In genomic region chr3:180987344-180987743, GRCh38 we compare ENCODE assay signal across 21 cellular contexts. TPM values are rescaled to one million over a fixed set of nuclear protein-coding genes. Genes with fewer than 3 reads are reported as not detected.
A peak's percentile ranks its signal among the peaks of the same experiment; 100 is the strongest.
DNase-seq lines count a peak whose midpoint lies in the region; ATAC-seq and TF ChIP-seq lines count a peak whose summit lies in the region.
"Had no signal": no experiment of that assay in that cellular context is flagged by ENCODE, and none has a peak within 500 bp of the region (broad histone marks: within the 10 kb centered on the region; RNA-seq: fewer than 3 reads in every experiment).

No MANE protein-coding gene starts in this region.

- peaks cover 71% of the 10 kb centered on the region for H3K36me3 Mint-ChIP-seq in CD4-positive, alpha-beta T cell (ENCODE audit: low read depth)
- H3K36me3 Mint-ChIP-seq in CD8-positive, alpha-beta memory T cell = peaks cover 0 to 63% (median 6%) of the 10 kb centered on the region in 3 donors
- peaks cover 34% of the 10 kb centered on the region for H3K36me3 Mint-ChIP-seq in activated T-helper 2 cell treated with anti-CD3 and anti-CD28 coated beads, Interferon-gamma antibody, Interleukin-2, Interleukin-4, amounts not matched to agents 10 μg/mL and 5 μg/mL and 100 μg/mL, durations not matched to agents 14 hours and 24 hours and 36 hours (ENCODE audit: low read depth)
- H3K36me3 Mint-ChIP-seq in neural crest cell (ENCODE audit: low read depth) = peaks cover 2% of the 10 kb centered on the region
- peaks cover 10% of the 10 kb centered on the region for H3K36me3 Mint-ChIP-seq in activated T-helper 1 cell treated with anti-CD3 and anti-CD28 coated beads, Interleukin-12 subunit alpha, Interleukin-12 subunit beta, Interleukin-2, Interleukin-4 antibody, amounts not matched to agents 30 ng/mL and 10 ng/mL and 1 ng/mL, durations not matched to agents 14 hours and 24 hours and 36 hours (ENCODE audit: low read depth)

- intact Hi-C loops in CD4-positive, alpha-beta T cell (cut with DNase I, micrococcal nuclease) = loop anchor here (5.0 kb wide), 3 partner anchors 75 to 1805 kb away; partner anchors contain the start of genes ATP11B (in 1 of the 2), FXR1 (in 1 of the 2) and TTC14 (in 1 of the 2)
- intact Hi-C loops in activated T-helper 2 cell treated with anti-CD3 and anti-CD28 coated beads, Interferon-gamma antibody, Interleukin-2, Interleukin-4, amounts not matched to agents 10 μg/mL and 5 μg/mL and 100 μg/mL, durations not matched to agents 14 hours and 24 hours and 36 hours (cut with micrococcal nuclease) = no loop called here
- intact Hi-C loops in activated T-helper 1 cell treated with anti-CD3 and anti-CD28 coated beads, Interleukin-12 subunit alpha, Interleukin-12 subunit beta, Interleukin-2, Interleukin-4 antibody, amounts not matched to agents 30 ng/mL and 10 ng/mL and 1 ng/mL, durations not matched to agents 14 hours and 24 hours and 36 hours (cut with micrococcal nuclease) = loop anchor here (10.0 kb wide), 1 partner anchor 1807 kb away; the partner anchor contains the start of gene ATP11B

- peaks cover 58% of the 10 kb centered on the region for H3K4me1 Mint-ChIP-seq in CD4-positive, alpha-beta T cell (ENCODE audit: low read depth)
- H3K4me1 Mint-ChIP-seq in CD8-positive, alpha-beta memory T cell = peaks cover 32 to 65% (median 58%) of the 10 kb centered on the region in 3 donors
- H3K4me1 Mint-ChIP-seq in activated T-helper 2 cell treated with anti-CD3 and anti-CD28 coated beads, Interferon-gamma antibody, Interleukin-2, Interleukin-4, amounts not matched to agents 10 μg/mL and 5 μg/mL and 100 μg/mL, durations not matched to agents 14 hours and 24 hours and 36 hours (ENCODE audit: low read depth) = peaks cover 14% of the 10 kb centered on the region
- H3K4me1 Mint-ChIP-seq in neural crest cell = peaks cover 23% of the 10 kb centered on the region
- peaks cover 14% of the 10 kb centered on the region for H3K4me1 Mint-ChIP-seq in activated T-helper 1 cell treated with anti-CD3 and anti-CD28 coated beads, Interleukin-12 subunit alpha, Interleukin-12 subunit beta, Interleukin-2, Interleukin-4 antibody, amounts not matched to agents 30 ng/mL and 10 ng/mL and 1 ng/mL, durations not matched to agents 14 hours and 24 hours and 36 hours (ENCODE audit: low read depth)

- no peaks in the 10 kb centered on the region for H3K9me3 Mint-ChIP-seq in CD4-positive, alpha-beta T cell
- no peaks in the 10 kb centered on the region for H3K9me3 Mint-ChIP-seq in CD8-positive, alpha-beta memory T cell
- H3K9me3 Mint-ChIP-seq in activated T-helper 2 cell treated with anti-CD3 and anti-CD28 coated beads, Interferon-gamma antibody, Interleukin-2, Interleukin-4, amounts not matched to agents 10 μg/mL and 5 μg/mL and 100 μg/mL, durations not matched to agents 14 hours and 24 hours and 36 hours = no peaks in the 10 kb centered on the region
- no peaks in the 10 kb centered on the region for H3K9me3 Mint-ChIP-seq in neural crest cell
- H3K9me3 Mint-ChIP-seq in activated T-helper 1 cell treated with anti-CD3 and anti-CD28 coated beads, Interleukin-12 subunit alpha, Interleukin-12 subunit beta, Interleukin-2, Interleukin-4 antibody, amounts not matched to agents 30 ng/mL and 10 ng/mL and 1 ng/mL, durations not matched to agents 14 hours and 24 hours and 36 hours = no peaks in the 10 kb centered on the region
- H3K9me3 Mint-ChIP-seq: activated naive CD8-positive, alpha-beta T cell treated with anti-CD3 and anti-CD28 coated beads, Interleukin-2, amount 10 ng/mL, durations not matched to agents 7 days and 5 days; HFFc6 had no signal

- H3K27ac ChIP-seq in CD4-positive, alpha-beta T cell (ENCODE audit: low read depth, low read length) = no peak overlapping the region
- no peak overlapping the region for H3K27ac ChIP-seq in CD8-positive, alpha-beta memory T cell (ENCODE audit: low read depth, low read length)
- H3K27ac ChIP-seq: coronary artery, spleen, stomach, transverse colon had no signal

- DNase-seq in CD4-positive, alpha-beta T cell = no peak
- no peak for DNase-seq in CD8-positive, alpha-beta memory T cell
- no peak for DNase-seq in activated T-helper 2 cell treated with anti-CD3 and anti-CD28 coated beads, Interferon-gamma antibody, Interleukin-2, Interleukin-4, amounts not matched to agents 10 μg/mL and 5 μg/mL and 100 μg/mL, durations not matched to agents 14 hours and 24 hours and 36 hours (ENCODE audit: low spot score)
- DNase-seq in neural crest cell (ENCODE audit: low read depth, low spot score) (no peak), putamen (ENCODE audit: low spot score) (no peak)
- no peak for DNase-seq in activated T-helper 1 cell treated with anti-CD3 and anti-CD28 coated beads, Interleukin-12 subunit alpha, Interleukin-12 subunit beta, Interleukin-2, Interleukin-4 antibody, amounts not matched to agents 30 ng/mL and 10 ng/mL and 1 ng/mL, durations not matched to agents 14 hours and 24 hours and 36 hours (ENCODE audit: low spot score)
- no peak for DNase-seq in activated CD8-positive, alpha-beta memory T cell treated with anti-CD3 and anti-CD28 coated beads, Interleukin-2, amount 50 U/mL, for 48 hours
- DNase-seq: activated CD8-positive, alpha-beta memory T cell treated with anti-CD3 and anti-CD28 coated beads, Interleukin-2, amount 50 U/mL, for 4 hours; activated naive CD8-positive, alpha-beta T cell treated with anti-CD3 and anti-CD28 coated beads, Interleukin-2, amount 10 ng/mL, durations not matched to agents 7 days and 5 days; Caco-2; glutamatergic neuron; HFFc6; mesendoderm; NCI-H1436 treated with DMSO at 0.1 percent for 48 hours; NCI-H524; RPMI8226; spleen; stimulated activated CD4-positive, alpha-beta T cell treated with anti-CD3 and anti-CD28 coated beads, Interleukin-4, amount 100 ng/mL, for 24 hours; stomach; transverse colon had no signal

- H3K9me3 ChIP-seq in CD4-positive, alpha-beta T cell (ENCODE audit: control insufficient read depth, low read length) = no peaks in the 10 kb centered on the region
- no peaks in the 10 kb centered on the region for H3K9me3 ChIP-seq in CD8-positive, alpha-beta memory T cell (ENCODE audit: low read length)
- H3K9me3 ChIP-seq: Caco-2, spleen, stomach, transverse colon had no signal

- H3K4me3 ChIP-seq in CD8-positive, alpha-beta memory T cell (ENCODE audit: low read length) = no peak overlapping the region
- H3K4me3 ChIP-seq: coronary artery, spleen, transverse colon had no signal

- no peaks in the 10 kb centered on the region for H3K27me3 ChIP-seq in CD4-positive, alpha-beta T cell (ENCODE audit: control insufficient read depth, insufficient read depth, low read length)
- no peaks in the 10 kb centered on the region for H3K27me3 ChIP-seq in CD8-positive, alpha-beta memory T cell (ENCODE audit: insufficient read depth, low read length, poor library complexity, severe bottlenecking)
- H3K27me3 ChIP-seq: spleen, stomach, transverse colon had no signal

- peaks cover 20% of the 10 kb centered on the region for H3K4me1 ChIP-seq in CD8-positive, alpha-beta memory T cell (ENCODE audit: insufficient read depth, low read length)
- H3K4me1 ChIP-seq: Caco-2 had no signal

- peaks cover 18% of the 10 kb centered on the region for H3K36me3 ChIP-seq in CD8-positive, alpha-beta memory T cell (ENCODE audit: insufficient read depth, low read length)

- H3K4me3 Mint-ChIP-seq in CD4-positive, alpha-beta T cell = peak overlapping the region; percentile 99
- H3K4me3 Mint-ChIP-seq in CD8-positive, alpha-beta memory T cell = peak overlapping the region in 5 of 7 donors; percentile 16 to 99 (median 89)
- H3K4me3 Mint-ChIP-seq in activated T-helper 2 cell treated with anti-CD3 and anti-CD28 coated beads, Interferon-gamma antibody, Interleukin-2, Interleukin-4, amounts not matched to agents 10 μg/mL and 5 μg/mL and 100 μg/mL, durations not matched to agents 14 hours and 24 hours and 36 hours (ENCODE audit: low read depth) = peak overlapping the region; percentile 51
- peak overlapping the region; percentile 81 for H3K4me3 Mint-ChIP-seq in neural crest cell
- no peak overlapping the region for H3K4me3 Mint-ChIP-seq in activated T-helper 1 cell treated with anti-CD3 and anti-CD28 coated beads, Interleukin-12 subunit alpha, Interleukin-12 subunit beta, Interleukin-2, Interleukin-4 antibody, amounts not matched to agents 30 ng/mL and 10 ng/mL and 1 ng/mL, durations not matched to agents 14 hours and 24 hours and 36 hours
- H3K4me3 Mint-ChIP-seq: activated naive CD8-positive, alpha-beta T cell treated with anti-CD3 and anti-CD28 coated beads, Interleukin-2, amount 10 ng/mL, durations not matched to agents 7 days and 5 days had no signal

- ATAC-seq in CD4-positive, alpha-beta T cell (ENCODE audit: poor library complexity) = no peak

- CTCF ChIA-PET in CD4-positive, alpha-beta T cell (lab: Charles Lee) = no interaction called here
- CTCF ChIA-PET in CD8-positive, alpha-beta memory T cell (lab: Charles Lee) = no interaction called here

- POLR2A ChIA-PET in CD4-positive, alpha-beta T cell (lab: Charles Lee) = no interaction called here
- POLR2A ChIA-PET in CD8-positive, alpha-beta memory T cell (lab: Charles Lee) = no interaction called here

- TF ChIP-seq CTCF in CD4-positive, alpha-beta T cell (IDR thresholded peaks at IDR 0.05) = no peak
- TF ChIP-seq CTCF in neural crest cell (conservative IDR thresholded peaks at IDR 0.05) = no peak

- peak overlapping the region; percentile 94 for H3K27ac Mint-ChIP-seq in CD4-positive, alpha-beta T cell
- peak overlapping the region; percentile 35 to 94 (median 76) for H3K27ac Mint-ChIP-seq in CD8-positive, alpha-beta memory T cell
- H3K27ac Mint-ChIP-seq in activated T-helper 2 cell treated with anti-CD3 and anti-CD28 coated beads, Interferon-gamma antibody, Interleukin-2, Interleukin-4, amounts not matched to agents 10 μg/mL and 5 μg/mL and 100 μg/mL, durations not matched to agents 14 hours and 24 hours and 36 hours = no peak overlapping the region
- no peak overlapping the region for H3K27ac Mint-ChIP-seq in neural crest cell (ENCODE audit: unreplicated experiment)
- no peak overlapping the region for H3K27ac Mint-ChIP-seq in activated T-helper 1 cell treated with anti-CD3 and anti-CD28 coated beads, Interleukin-12 subunit alpha, Interleukin-12 subunit beta, Interleukin-2, Interleukin-4 antibody, amounts not matched to agents 30 ng/mL and 10 ng/mL and 1 ng/mL, durations not matched to agents 14 hours and 24 hours and 36 hours
- H3K27ac Mint-ChIP-seq: activated naive CD8-positive, alpha-beta T cell treated with anti-CD3 and anti-CD28 coated beads, Interleukin-2, amount 10 ng/mL, durations not matched to agents 7 days and 5 days; HFFc6 had no signal

- H3K27me3 Mint-ChIP-seq in CD4-positive, alpha-beta T cell = no peaks in the 10 kb centered on the region
- H3K27me3 Mint-ChIP-seq in CD8-positive, alpha-beta memory T cell = no peaks in the 10 kb centered on the region
- H3K27me3 Mint-ChIP-seq in activated T-helper 2 cell treated with anti-CD3 and anti-CD28 coated beads, Interferon-gamma antibody, Interleukin-2, Interleukin-4, amounts not matched to agents 10 μg/mL and 5 μg/mL and 100 μg/mL, durations not matched to agents 14 hours and 24 hours and 36 hours (ENCODE audit: low read depth) = peaks cover 3% of the 10 kb centered on the region
- H3K27me3 Mint-ChIP-seq in neural crest cell (ENCODE audit: low read depth) = peaks cover 20% of the 10 kb centered on the region
- H3K27me3 Mint-ChIP-seq in activated T-helper 1 cell treated with anti-CD3 and anti-CD28 coated beads, Interleukin-12 subunit alpha, Interleukin-12 subunit beta, Interleukin-2, Interleukin-4 antibody, amounts not matched to agents 30 ng/mL and 10 ng/mL and 1 ng/mL, durations not matched to agents 14 hours and 24 hours and 36 hours (ENCODE audit: insufficient read depth) = no peaks in the 10 kb centered on the region
- H3K27me3 Mint-ChIP-seq: activated naive CD8-positive, alpha-beta T cell treated with anti-CD3 and anti-CD28 coated beads, Interleukin-2, amount 10 ng/mL, durations not matched to agents 7 days and 5 days had no signal

RNA-seq across cellular contexts. Expression of gene DNAJC19, which starts 2.2 kb away (rescaled TPM):
- 10 to 100 TPM; 28.7 to 40.2 TPM for total RNA-seq in CD4-positive, alpha-beta T cell
- 10 to 100 TPM; 70.2 to 72.0 TPM for total RNA-seq in CD8-positive, alpha-beta memory T cell
- polyA plus RNA-seq in CD8-positive, alpha-beta memory T cell = 102 TPM
- total RNA-seq in activated T-helper 2 cell treated with anti-CD3 and anti-CD28 coated beads, Interferon-gamma antibody, Interleukin-2, Interleukin-4, amounts not matched to agents 10 μg/mL and 5 μg/mL and 100 μg/mL, durations not matched to agents 14 hours and 24 hours and 36 hours = 48.5 and 62.2 TPM in 2 replicates
- 54.6 and 63.0 TPM in 2 replicates for total RNA-seq in neural crest cell
- total RNA-seq in activated T-helper 1 cell treated with anti-CD3 and anti-CD28 coated beads, Interleukin-12 subunit alpha, Interleukin-12 subunit beta, Interleukin-2, Interleukin-4 antibody, amounts not matched to agents 30 ng/mL and 10 ng/mL and 1 ng/mL, durations not matched to agents 14 hours and 24 hours and 36 hours = 59.3 and 60.8 TPM in 2 replicates

Comparison
In these comparisons a context has a peak if more than half of its experiments do, and no peak if none do; other contexts are left out.
1. H3K27ac Mint-ChIP-seq: peak in CD4-positive, alpha-beta T cell (single experiment) and CD8-positive, alpha-beta memory T cell (8 of 8); none in activated T-helper 2 cell treated with anti-CD3 and anti-CD28 coated beads, Interferon-gamma antibody, Interleukin-2, Interleukin-4, amounts not matched to agents 10 μg/mL and 5 μg/mL and 100 μg/mL, durations not matched to agents 14 hours and 24 hours and 36 hours (single experiment), neural crest cell (single experiment) and activated T-helper 1 cell treated with anti-CD3 and anti-CD28 coated beads, Interleukin-12 subunit alpha, Interleukin-12 subunit beta, Interleukin-2, Interleukin-4 antibody, amounts not matched to agents 30 ng/mL and 10 ng/mL and 1 ng/mL, durations not matched to agents 14 hours and 24 hours and 36 hours (single experiment).